36 cellular contexts compared by ENCODE assay signal in genomic region chr16:22633280-22633679, GRCh38.
"Had no signal": no experiment of that assay in that cellular context is flagged by ENCODE, and none has a peak within 500 bp of the region (broad histone marks: within the 10 kb centered on the region; RNA-seq: fewer than 3 reads in every experiment).

No MANE protein-coding gene starts in this region.

- DNase-seq: activated CD4-positive, alpha-beta T cell treated with anti-CD3 and anti-CD28 coated beads for 4 hours; activated CD4-positive, alpha-beta T cell treated with anti-CD3 and anti-CD28 coated beads, Interleukin-2, amount 50 U/mL, for 4 hours; activated CD8-positive, alpha-beta memory T cell treated with anti-CD3 and anti-CD28 coated beads for 24 hours; activated effector memory CD4-positive, alpha-beta T cell treated with anti-CD3 and anti-CD28 coated beads, Interleukin-2, amount 50 U/mL, for 16 hours; activated naive CD4-positive, alpha-beta T cell treated with anti-CD3 and anti-CD28 coated beads, Interleukin-2, amount 10 ng/mL, durations not matched to agents 7 days and 5 days; activated naive CD8-positive, alpha-beta T cell treated with anti-CD3 and anti-CD28 coated beads, Interleukin-2, amount 10 ng/mL, durations not matched to agents 7 days and 5 days; cerebellar nuclear complex; colonic mucosa; effector CD8-positive, alpha-beta T cell; hippocampal formation; left colon; mammary epithelial cell; naive B cell; nephron progenitor cell; pancreas; retina; sigmoid colon; small intestine; stimulated activated CD4-positive, alpha-beta T cell treated with anti-CD3 and anti-CD28 coated beads, Interleukin-1b, Interleukin-23, amount 100 ng/mL, for 48 hours; stimulated activated CD4-positive, alpha-beta T cell treated with anti-CD3 and anti-CD28 coated beads, Interleukin-4, amount 100 ng/mL, for 4 hours; stimulated activated CD8-positive, alpha-beta memory T cell treated with anti-CD3 and anti-CD28 coated beads, Interleukin-4, amount 100 ng/mL, for 48 hours; stimulated activated naive CD8-positive, alpha-beta T cell treated with anti-CD3 and anti-CD28 coated beads, Interleukin-15, amount 100 ng/mL, for 72 hours; substantia nigra; T-helper 2 cell; uterus had no signal

- H3K27me3 Mint-ChIP-seq: stimulated activated memory B cell treated with anti-CD40 and anti-IgM and Interleukin-4, amounts not matched to agents 10 μg/mL and 1 μg/mL and 100 μg/mL, for 72 hours had no signal

- H3K36me3 Mint-ChIP-seq: activated naive CD4-positive, alpha-beta T cell treated with anti-CD3 and anti-CD28 coated beads, Interleukin-2, amount 10 ng/mL, durations not matched to agents 7 days and 5 days; activated naive CD8-positive, alpha-beta T cell treated with anti-CD3 and anti-CD28 coated beads, Interleukin-2, amount 10 ng/mL, durations not matched to agents 7 days and 5 days; brain; mesothelial cell of epicardium; stimulated activated memory B cell treated with anti-CD40 and anti-IgM and Interleukin-4, amounts not matched to agents 10 μg/mL and 1 μg/mL and 100 μg/mL, for 72 hours; type B pancreatic cell had no signal

- FAIRE-seq: frontal cortex, keratinocyte, pancreas, small intestine had no signal

- H3K4me3 ChIP-seq: ascending aorta, cardiac muscle cell, colonic mucosa, pancreas, prostate gland, sigmoid colon, uterus had no signal

- H3K27ac Mint-ChIP-seq: activated naive CD4-positive, alpha-beta T cell treated with anti-CD3 and anti-CD28 coated beads, Interleukin-2, amount 10 ng/mL, durations not matched to agents 7 days and 5 days; activated naive CD8-positive, alpha-beta T cell treated with anti-CD3 and anti-CD28 coated beads, Interleukin-2, amount 10 ng/mL, durations not matched to agents 7 days and 5 days; activated T-helper 1 cell treated with anti-CD3 and anti-CD28 coated beads, Interleukin-12 subunit alpha, Interleukin-12 subunit beta, Interleukin-2, Interleukin-4 antibody, amounts not matched to agents 30 ng/mL and 10 ng/mL and 1 ng/mL, durations not matched to agents 14 hours and 24 hours and 36 hours; mesothelial cell of epicardium; naive B cell; nephron progenitor cell; stimulated activated memory B cell treated with anti-CD40 and anti-IgM and Interleukin-4, amounts not matched to agents 10 μg/mL and 1 μg/mL and 100 μg/mL, for 72 hours; stimulated activated naive CD8-positive, alpha-beta T cell treated with anti-CD3 and anti-CD28 coated beads, Interleukin-15, amount 100 ng/mL, for 72 hours; type B pancreatic cell had no signal

- H3K9me3 ChIP-seq: ascending aorta, colonic mucosa, neutrophil, pancreas, prostate gland, uterus had no signal

- H3K36me3 ChIP-seq: ascending aorta, cardiac muscle cell, colonic mucosa, neutrophil, pancreas, prostate gland, sigmoid colon, uterus had no signal

- ATAC-seq: left colon; pancreas; stimulated activated memory B cell treated with anti-CD40 and anti-IgM and Interleukin-4, amounts not matched to agents 10 μg/mL and 1 μg/mL and 100 μg/mL, for 72 hours; stimulated activated naive CD8-positive, alpha-beta T cell treated with anti-CD3 and anti-CD28 coated beads, Interleukin-15, amount 100 ng/mL, for 72 hours had no signal

- H3K9me3 Mint-ChIP-seq: activated naive CD4-positive, alpha-beta T cell treated with anti-CD3 and anti-CD28 coated beads, Interleukin-2, amount 10 ng/mL, durations not matched to agents 7 days and 5 days; activated naive CD8-positive, alpha-beta T cell treated with anti-CD3 and anti-CD28 coated beads, Interleukin-2, amount 10 ng/mL, durations not matched to agents 7 days and 5 days; activated T-helper 1 cell treated with anti-CD3 and anti-CD28 coated beads, Interleukin-12 subunit alpha, Interleukin-12 subunit beta, Interleukin-2, Interleukin-4 antibody, amounts not matched to agents 30 ng/mL and 10 ng/mL and 1 ng/mL, durations not matched to agents 14 hours and 24 hours and 36 hours; brain; mesothelial cell of epicardium; naive B cell; nephron progenitor cell; stimulated activated memory B cell treated with anti-CD40 and anti-IgM and Interleukin-4, amounts not matched to agents 10 μg/mL and 1 μg/mL and 100 μg/mL, for 72 hours; stimulated activated naive CD8-positive, alpha-beta T cell treated with anti-CD3 and anti-CD28 coated beads, Interleukin-15, amount 100 ng/mL, for 72 hours; type B pancreatic cell had no signal

- H3K4me3 Mint-ChIP-seq: activated naive CD4-positive, alpha-beta T cell treated with anti-CD3 and anti-CD28 coated beads, Interleukin-2, amount 10 ng/mL, durations not matched to agents 7 days and 5 days; activated naive CD8-positive, alpha-beta T cell treated with anti-CD3 and anti-CD28 coated beads, Interleukin-2, amount 10 ng/mL, durations not matched to agents 7 days and 5 days; activated T-helper 1 cell treated with anti-CD3 and anti-CD28 coated beads, Interleukin-12 subunit alpha, Interleukin-12 subunit beta, Interleukin-2, Interleukin-4 antibody, amounts not matched to agents 30 ng/mL and 10 ng/mL and 1 ng/mL, durations not matched to agents 14 hours and 24 hours and 36 hours; brain; mesothelial cell of epicardium; naive B cell; nephron progenitor cell; stimulated activated memory B cell treated with anti-CD40 and anti-IgM and Interleukin-4, amounts not matched to agents 10 μg/mL and 1 μg/mL and 100 μg/mL, for 72 hours; stimulated activated naive CD8-positive, alpha-beta T cell treated with anti-CD3 and anti-CD28 coated beads, Interleukin-15, amount 100 ng/mL, for 72 hours; type B pancreatic cell had no signal

- H3K4me1 ChIP-seq: ascending aorta, colonic mucosa, pancreas, prostate gland, sigmoid colon, uterus had no signal

- H3K27ac ChIP-seq: ascending aorta, cardiac muscle cell, colonic mucosa, neutrophil, pancreas, prostate gland, sigmoid colon, uterus had no signal

- H3K4me1 Mint-ChIP-seq: activated naive CD4-positive, alpha-beta T cell treated with anti-CD3 and anti-CD28 coated beads, Interleukin-2, amount 10 ng/mL, durations not matched to agents 7 days and 5 days; activated naive CD8-positive, alpha-beta T cell treated with anti-CD3 and anti-CD28 coated beads, Interleukin-2, amount 10 ng/mL, durations not matched to agents 7 days and 5 days; mesothelial cell of epicardium; naive B cell; nephron progenitor cell; stimulated activated memory B cell treated with anti-CD40 and anti-IgM and Interleukin-4, amounts not matched to agents 10 μg/mL and 1 μg/mL and 100 μg/mL, for 72 hours; stimulated activated naive CD8-positive, alpha-beta T cell treated with anti-CD3 and anti-CD28 coated beads, Interleukin-15, amount 100 ng/mL, for 72 hours had no signal

- H3K27me3 ChIP-seq: ascending aorta, cardiac muscle cell, colonic mucosa, pancreas, uterus had no signal
